In genomic region chr22:11017108-11017507, GRCh38 we compare ENCODE assay signal across 8 cellular contexts.
DNase-seq lines count a peak whose midpoint lies in the region; ATAC-seq and TF ChIP-seq lines count a peak whose summit lies in the region.
"Not testable (repeated sequence)": the region's sequence is repeated elsewhere in the genome, so short reads cannot be mapped to it uniquely, and the experiment has no call there.

No MANE protein-coding gene starts in this region.

- H3K36me3 Mint-ChIP-seq in activated CD4-positive, alpha-beta T cell treated with anti-CD3 and anti-CD28 coated beads, Interleukin-2, amount 10 ng/mL, durations not matched to agents 24 days and 14 days (ENCODE audit: low read depth); central memory CD8-positive, alpha-beta T cell (ENCODE audit: insufficient read depth): not testable (repeated sequence)

- H3K27ac Mint-ChIP-seq in activated CD4-positive, alpha-beta T cell treated with anti-CD3 and anti-CD28 coated beads, Interleukin-2, amount 10 ng/mL, durations not matched to agents 24 days and 14 days; central memory CD8-positive, alpha-beta T cell (ENCODE audit: low read depth): not testable (repeated sequence)

- H3K4me1 ChIP-seq in lung (ENCODE audit: control insufficient read depth in 2 of 2, insufficient read depth in 2 of 2, low read length in 2 of 2); spleen; suprapubic skin: not testable (repeated sequence)

- ATAC-seq in central memory CD8-positive, alpha-beta T cell (replicated peaks; ENCODE audit: extremely low read depth, poor library complexity, severe bottlenecking), result peak; percentile 21
- peak; percentile 19 for ATAC-seq in left colon
- ATAC-seq in lung (ENCODE audit: insufficient read depth, low FRiP score), result peak; percentile 23
- peak; percentile 50 for ATAC-seq in omental fat pad (ENCODE audit: low FRiP score)

- H3K4me3 Mint-ChIP-seq in activated CD4-positive, alpha-beta T cell treated with anti-CD3 and anti-CD28 coated beads, Interleukin-2, amount 10 ng/mL, durations not matched to agents 24 days and 14 days; central memory CD8-positive, alpha-beta T cell: not testable (repeated sequence)

- not testable (repeated sequence) for H3K9me3 ChIP-seq in lung (ENCODE audit: control insufficient read depth in 2 of 2, insufficient read depth in 1 of 2, low read length in 1 of 2); suprapubic skin
- peaks cover 0 to 14% (median 3%) of the 10 kb centered on the region in 8 donors for H3K9me3 ChIP-seq in spleen

- not testable (repeated sequence) for H3K36me3 ChIP-seq in lung (ENCODE audit: control insufficient read depth in 2 of 2, insufficient read depth in 2 of 2, low read length in 2 of 2); spleen; suprapubic skin

- not testable (repeated sequence) for TF ChIP-seq CTCF in lung (IDR thresholded peaks at IDR 0.05; ENCODE audit: control extremely low read depth, extremely low read depth); omental fat pad (IDR thresholded peaks at IDR 0.05); spleen (IDR thresholded peaks at IDR 0.05 in 8 of 11, conservative IDR thresholded peaks at IDR 0.05 in 3 of 11); suprapubic skin (IDR thresholded peaks at IDR 0.05)

- not testable (repeated sequence) for TF ChIP-seq POLR2A in spleen (IDR thresholded peaks at IDR 0.05); suprapubic skin (IDR thresholded peaks at IDR 0.05)

- H3K9me3 Mint-ChIP-seq in activated CD4-positive, alpha-beta T cell treated with anti-CD3 and anti-CD28 coated beads, Interleukin-2, amount 10 ng/mL, durations not matched to agents 24 days and 14 days; central memory CD8-positive, alpha-beta T cell: not testable (repeated sequence)

- H3K27me3 Mint-ChIP-seq in activated CD4-positive, alpha-beta T cell treated with anti-CD3 and anti-CD28 coated beads, Interleukin-2, amount 10 ng/mL, durations not matched to agents 24 days and 14 days; central memory CD8-positive, alpha-beta T cell: not testable (repeated sequence)

- DNase-seq in activated CD4-positive, alpha-beta T cell treated with anti-CD3 and anti-CD28 coated beads, Interleukin-2, amount 10 ng/mL, durations not matched to agents 24 days and 14 days, result peak; percentile 55
- peak in 1 of 2 donors; percentile 13 for DNase-seq in central memory CD8-positive, alpha-beta T cell (ENCODE audit: low spot score in 2 of 2)
- peak; percentile 76 for DNase-seq in cardiac septum (ENCODE audit: low spot score)
- DNase-seq in left colon; omental fat pad (ENCODE audit: low spot score): not testable (repeated sequence)
- peak; percentile 34 for DNase-seq in lung (ENCODE audit: low spot score)
- DNase-seq in spleen, result peak; percentile 72
- DNase-seq in suprapubic skin (ENCODE audit: low spot score in 2 of 2), result peak; percentile 67 to 84

- TF ChIP-seq EP300 in suprapubic skin (IDR thresholded peaks at IDR 0.05), result not testable (repeated sequence)

- not testable (repeated sequence) for H3K4me3 ChIP-seq in lung, spleen, suprapubic skin

- WGBS in lung, 2 donors, result 67 to 78% methylated on average over 6 of the region's 8 CpGs
- 51 to 75% (median 61%) methylated on average over 4 to 8 of the region's 8 CpGs for WGBS in spleen, 5 donors
- 62% methylated on average over 7 of the region's 8 CpGs for WGBS in suprapubic skin

- not testable (repeated sequence) for H3K27me3 ChIP-seq in lung (ENCODE audit: control insufficient read depth, insufficient read depth); spleen (replicated peaks in 1 of 7); suprapubic skin

- H3K4me1 Mint-ChIP-seq in activated CD4-positive, alpha-beta T cell treated with anti-CD3 and anti-CD28 coated beads, Interleukin-2, amount 10 ng/mL, durations not matched to agents 24 days and 14 days; central memory CD8-positive, alpha-beta T cell: not testable (repeated sequence)

- not testable (repeated sequence) for H3K27ac ChIP-seq in lung (ENCODE audit: low read depth in 1 of 2, low read length in 1 of 2); spleen; suprapubic skin

- intact Hi-C loops in activated CD4-positive, alpha-beta T cell treated with anti-CD3 and anti-CD28 coated beads, Interleukin-2, amount 10 ng/mL, durations not matched to agents 24 days and 14 days (cut with micrococcal nuclease); cardiac septum (cut with DNase I); left colon (cut with DNase I, micrococcal nuclease); spleen (cut with DNase I; ENCODE audit: low total_unique reads): not testable (repeated sequence)
